ENCODE assay signal across 8 cellular contexts in genomic region chr19:39532233-39533002, GRCh38. TPM values are rescaled to one million over a fixed set of nuclear protein-coding genes. Genes with fewer than 3 reads are reported as not detected.
DNase-seq lines count a peak whose midpoint lies in the region; ATAC-seq, FAIRE-seq and TF ChIP-seq lines count a peak whose summit lies in the region.

Gene EID2B, minus strand, starts transcription at chr19:39532852. Its CDS starts 50 bp downstream, at chr19:39532802.

- peaks cover 7% of the 10 kb centered on the region for H3K9me3 ChIP-seq in endodermal cell (ENCODE audit: control insufficient read depth, low read length)
- H3K9me3 ChIP-seq in mesodermal cell (ENCODE audit: control insufficient read depth, low read length): no peaks in the 10 kb centered on the region

- FAIRE-seq in D721Med (lab: Jason Lieb, UNC): no peak
- FAIRE-seq in HTR-8/SVneo (lab: Jason Lieb, UNC): peak; percentile 86

- peak within 1 kb of the TSS; percentile 75 for H3K9ac ChIP-seq in endodermal cell (ENCODE audit: extremely low read depth, low read length, poor library complexity, severe bottlenecking)

- H3K9me3 Mint-ChIP-seq in activated CD8-positive, alpha-beta memory T cell treated with anti-CD3 and anti-CD28 coated beads, Interleukin-2, amount 10 ng/mL, durations not matched to agents 7 days and 5 days (ENCODE audit: low read depth): no peaks in the 10 kb centered on the region
- no peaks in the 10 kb centered on the region for H3K9me3 Mint-ChIP-seq in endodermal cell

- H3K4me3 ChIP-seq in endodermal cell (ENCODE audit: low read length) (peak within 1 kb of the TSS; percentile 98), mesodermal cell (ENCODE audit: extremely low read depth, insufficient read depth, low read length, poor library complexity, severe bottlenecking) (peak within 1 kb of the TSS; percentile 73)

- H3K27ac ChIP-seq in endodermal cell (ENCODE audit: low read depth, low read length) (peak within 1 kb of the TSS; percentile 56), mesodermal cell (ENCODE audit: low read depth, low read length, severe bottlenecking) (peak within 1 kb of the TSS; percentile 54)

- peak; percentile 82 for ATAC-seq in GM21381 (IDR thresholded peaks at IDR 0.05; ENCODE audit: unreplicated experiment)
- ATAC-seq in activated CD8-positive, alpha-beta memory T cell treated with anti-CD3 and anti-CD28 coated beads, Interleukin-2, amount 10 ng/mL, durations not matched to agents 7 days and 5 days: peak; percentile 96

- peak; percentile 85 for DNase-seq in D721Med (ENCODE audit: insufficient read length, low spot score)
- peak; percentile 98 for DNase-seq in HTR-8/SVneo (ENCODE audit: insufficient read length, low spot score)
- DNase-seq in NOMO-1 (lab: John Stamatoyannopoulos, UW; ENCODE audit: unreplicated experiment in 2 of 2): peak; percentile 92 to 93
- DNase-seq in activated CD8-positive, alpha-beta memory T cell treated with anti-CD3 and anti-CD28 coated beads, Interleukin-2, amount 10 ng/mL, durations not matched to agents 7 days and 5 days: peak; percentile 96
- DNase-seq in endodermal cell: peak; percentile 97
- peak; percentile 91 for DNase-seq in stimulated activated CD8-positive, alpha-beta memory T cell treated with anti-CD3 and anti-CD28 coated beads, Interleukin-15, amount 100 ng/mL, for 24 hours (ENCODE audit: low read depth)

- peak within 1 kb of the TSS; percentile 91 for H3K4me3 Mint-ChIP-seq in activated CD8-positive, alpha-beta memory T cell treated with anti-CD3 and anti-CD28 coated beads, Interleukin-2, amount 10 ng/mL, durations not matched to agents 7 days and 5 days
- peak within 1 kb of the TSS; percentile 79 for H3K4me3 Mint-ChIP-seq in endodermal cell

- H3K4me1 ChIP-seq in endodermal cell (ENCODE audit: control insufficient read depth, insufficient read depth, low read length): no peaks in the 10 kb centered on the region
- H3K4me1 ChIP-seq in mesodermal cell (ENCODE audit: control insufficient read depth, insufficient read depth, low read length, poor library complexity, severe bottlenecking): no peaks in the 10 kb centered on the region

- no peaks in the 10 kb centered on the region for H3K27me3 ChIP-seq in endodermal cell (ENCODE audit: control insufficient read depth, insufficient read depth, low read length, poor library complexity, severe bottlenecking)

- peak within 1 kb of the TSS; percentile 87 for H3K27ac Mint-ChIP-seq in activated CD8-positive, alpha-beta memory T cell treated with anti-CD3 and anti-CD28 coated beads, Interleukin-2, amount 10 ng/mL, durations not matched to agents 7 days and 5 days
- H3K27ac Mint-ChIP-seq in endodermal cell: peak within 1 kb of the TSS; percentile 80

- H3K4me1 Mint-ChIP-seq in activated CD8-positive, alpha-beta memory T cell treated with anti-CD3 and anti-CD28 coated beads, Interleukin-2, amount 10 ng/mL, durations not matched to agents 7 days and 5 days: peaks cover 24% of the 10 kb centered on the region
- peaks cover 6% of the 10 kb centered on the region for H3K4me1 Mint-ChIP-seq in endodermal cell

- H3K36me3 ChIP-seq in endodermal cell (ENCODE audit: control insufficient read depth, insufficient read depth, low read length) (no peaks in the 10 kb centered on the region), mesodermal cell (ENCODE audit: control insufficient read depth, insufficient read depth, low read length) (no peaks in the 10 kb centered on the region)

- 0% methylated on average over 44 to 65 of the region's 65 CpGs for WGBS in endodermal cell (ENCODE audit: insufficient coverage in 1 of 2, insufficient read length in 1 of 2), 2 experiments
- 0% methylated on average over 65 of the region's 65 CpGs for WGBS in mesodermal cell (ENCODE audit: insufficient coverage in 2 of 2), 2 experiments

- peaks cover 11% of the 10 kb centered on the region for H3K36me3 Mint-ChIP-seq in activated CD8-positive, alpha-beta memory T cell treated with anti-CD3 and anti-CD28 coated beads, Interleukin-2, amount 10 ng/mL, durations not matched to agents 7 days and 5 days
- peaks cover 4% of the 10 kb centered on the region for H3K36me3 Mint-ChIP-seq in endodermal cell (ENCODE audit: low read depth)

- CTCF ChIA-PET in activated CD8-positive, alpha-beta memory T cell treated with anti-CD3 and anti-CD28 coated beads, Interleukin-2, amount 10 ng/mL, durations not matched to agents 7 days and 5 days (lab: Charles Lee): interaction anchor here (0.8 to 4.7 kb wide), 28 partner anchors 10 to 410 kb away, joined by 3 to 59 read pairs (median 4); partner anchors contain the start of genes PAK4, PLEKHG2, RPS16 and SELENOV

- no peaks in the 10 kb centered on the region for H3K27me3 Mint-ChIP-seq in activated CD8-positive, alpha-beta memory T cell treated with anti-CD3 and anti-CD28 coated beads, Interleukin-2, amount 10 ng/mL, durations not matched to agents 7 days and 5 days
- H3K27me3 Mint-ChIP-seq in endodermal cell (ENCODE audit: insufficient read depth): peaks cover 7% of the 10 kb centered on the region

- TF ChIP-seq CTCF in D721Med (IDR thresholded peaks at IDR 0.05; ENCODE audit: insufficient read depth, missing control alignments) (peak; percentile 99), endodermal cell (conservative IDR thresholded peaks at IDR 0.05) (peak; percentile 92)

RNA-seq across cellular contexts. Expression of gene EID2B, which starts in this region (rescaled TPM):
- 1 to 10 TPM; 4.7 to 7.4 TPM for total RNA-seq in activated CD8-positive, alpha-beta memory T cell treated with anti-CD3 and anti-CD28 coated beads, Interleukin-2, amount 10 ng/mL, durations not matched to agents 7 days and 5 days
- total RNA-seq in endodermal cell: 1 to 10 TPM; 1.2 to 3.8 TPM
- polyA plus RNA-seq in endodermal cell (2013, experiment 1 of 2): 5.4 TPM
- polyA plus RNA-seq in endodermal cell (2013, experiment 2 of 2): 4.6 TPM
- polyA plus RNA-seq in mesodermal cell (2013, experiment 1 of 2): 2.3 TPM
- polyA plus RNA-seq in mesodermal cell (2013, experiment 2 of 2): 2.8 TPM

Comparison
In these comparisons a context has a peak if more than half of its experiments do, and no peak if none do; other contexts are left out.
1. Peak in every context shown above with its lines: DNase-seq, ATAC-seq, H3K4me3 ChIP-seq and H3K27ac ChIP-seq.